Comparison of ENCODE assay signal across 15 cellular contexts in genomic region chr1:91809267-91809666, GRCh38.
DNase-seq lines count a peak whose midpoint lies in the region; TF ChIP-seq lines count a peak whose summit lies in the region.
"Had no signal": no experiment of that assay in that cellular context is flagged by ENCODE, and none has a peak within 500 bp of the region (broad histone marks: within the 10 kb centered on the region; RNA-seq: fewer than 3 reads in every experiment).

No MANE protein-coding gene starts in this region.

- no peak overlapping the region for H3K4me3 ChIP-seq in GM12865 (ENCODE audit: low read depth, low read length)
- no peak overlapping the region for H3K4me3 ChIP-seq in SK-N-MC
- H3K4me3 ChIP-seq: thyroid gland had no signal

- in situ Hi-C loops in G401 (cut with HindIII; ENCODE audit: low sequenced_read_pairs), result no loop called here

- H3K36me3 ChIP-seq in SK-N-MC (ENCODE audit: insufficient read depth, low read length), result no peaks in the 10 kb centered on the region
- H3K36me3 ChIP-seq: thyroid gland had no signal

- peak; percentile 38 for DNase-seq in AG09319 (ENCODE audit: extremely low read depth, low read depth)
- DNase-seq in GM12865 (ENCODE audit: low read depth), result peak; percentile 33
- DNase-seq in SK-N-MC (ENCODE audit: low read depth, low spot score), result no peak
- peak; percentile 53 for DNase-seq in glomerular visceral epithelial cell (ENCODE audit: extremely low spot score)
- no peak for DNase-seq in NCI-H2196 treated with DMSO at 0.1 percent for 48 hours (lab: John Stamatoyannopoulos, UW; ENCODE audit: unreplicated experiment)
- no peak for DNase-seq in NCI-H2081 treated with DMSO at 0.1 percent for 48 hours (lab: John Stamatoyannopoulos, UW)
- DNase-seq in G401 (ENCODE audit: low spot score), result no peak
- no peak for DNase-seq in SIG-M5 treated with dmso at 0.1 percent for 504 hours (lab: John Stamatoyannopoulos, UW; ENCODE audit: unreplicated experiment)
- DNase-seq: activated naive CD8-positive, alpha-beta T cell treated with anti-CD3 and anti-CD28 coated beads, Interleukin-2, amount 10 ng/mL, durations not matched to agents 7 days and 5 days; AML-193; DMS79 treated with DMSO at 0.1 percent for 48 hours; hypothalamus; left ventricle myocardium superior; Right ventricle myocardium superior; thyroid gland had no signal

- H3K9ac ChIP-seq in SK-N-MC (ENCODE audit: insufficient read length), result no peak overlapping the region

- TF ChIP-seq CTCF in AG09319 (IDR thresholded peaks at IDR 0.05; ENCODE audit: low read depth, low read length) (no peak), GM12865 (IDR thresholded peaks at IDR 0.05; ENCODE audit: insufficient read depth, low read depth, low read length, missing control alignments) (no peak)

- H3K27ac ChIP-seq in SK-N-MC, result peak overlapping the region; percentile 17; the same call in 1 of the 2 replicates
- H3K27ac ChIP-seq: thyroid gland had no signal

- no peaks in the 10 kb centered on the region for H3K9me3 ChIP-seq in SK-N-MC (ENCODE audit: low read depth, low read length)
- H3K9me3 ChIP-seq: thyroid gland had no signal

Comparison
In these comparisons a context has a peak if more than half of its experiments do, and no peak if none do; other contexts are left out.
1. DNase-seq: peak in AG09319 (single experiment), GM12865 (single experiment) and glomerular visceral epithelial cell (single experiment); none in SK-N-MC (single experiment), NCI-H2196 treated with DMSO at 0.1 percent for 48 hours (single experiment), NCI-H2081 treated with DMSO at 0.1 percent for 48 hours (single experiment), G401 (single experiment) and SIG-M5 treated with dmso at 0.1 percent for 504 hours (single experiment).